ENCODE assay signal across 11 cellular contexts in the genomic region with DNA sequence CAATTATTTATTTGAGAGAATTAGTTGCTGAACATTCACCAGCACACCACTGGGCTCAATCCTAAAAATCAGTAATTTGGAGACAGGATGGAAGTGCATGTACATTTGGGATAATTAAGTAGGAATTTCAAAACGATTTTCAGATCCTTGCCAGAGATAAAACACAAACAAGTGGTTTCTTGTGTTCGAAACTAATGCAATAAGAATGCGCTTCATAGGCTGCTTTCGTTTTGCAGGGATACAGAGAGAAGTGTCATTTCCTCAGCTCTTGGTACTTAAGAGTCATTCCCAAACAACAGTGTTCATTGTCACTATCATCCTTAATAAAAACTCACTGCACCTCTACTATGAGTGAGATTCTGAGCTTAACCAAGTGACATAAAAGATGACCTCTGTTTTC. TPM values are rescaled to one million over a fixed set of nuclear protein-coding genes. Genes with fewer than 3 reads are reported as not detected.
DNase-seq lines count a peak whose midpoint lies in the region; ATAC-seq and TF ChIP-seq lines count a peak whose summit lies in the region.
"Had no signal": no experiment of that assay in that cellular context is flagged by ENCODE, and none has a peak within 500 bp of the region (broad histone marks: within the 10 kb centered on the region; RNA-seq: fewer than 3 reads in every experiment).

No MANE protein-coding gene starts in this region.

- H3K27me3 ChIP-seq in RWPE2 (ENCODE audit: insufficient read depth, poor library complexity, severe bottlenecking) (no peaks in the 10 kb centered on the region), fibroblast of lung (ENCODE audit: control insufficient read depth, insufficient read depth, low read length) (no peaks in the 10 kb centered on the region)

- intact Hi-C loops in sciatic nerve (cut with DNase I) = no loop called here

- TF ChIP-seq CTCF in RWPE2 (IDR thresholded peaks at IDR 0.05; ENCODE audit: poor library complexity, severe bottlenecking) (no peak), fibroblast of lung (conservative IDR thresholded peaks at IDR 0.05 in 1 of 2, IDR thresholded peaks at IDR 0.05 in 1 of 2; ENCODE audit: low read depth in 1 of 2, low read length in 2 of 2) (no peak)

- H3K4me2 ChIP-seq in fibroblast of lung (ENCODE audit: extremely low read depth, insufficient read depth, low read length) = peak overlapping the region; percentile 81

- H3K4me1 ChIP-seq in RWPE2 (ENCODE audit: insufficient read depth, poor library complexity, severe bottlenecking) (peaks cover 9% of the 10 kb centered on the region), fibroblast of lung (ENCODE audit: control insufficient read depth, extremely low read depth, insufficient read depth, low read length) (peaks cover 15% of the 10 kb centered on the region)

- no peak overlapping the region for H3K9ac ChIP-seq in fibroblast of lung (ENCODE audit: insufficient read depth, low read length)

- H4K20me1 ChIP-seq in fibroblast of lung (ENCODE audit: control insufficient read depth, extremely low read depth, insufficient read depth, low read length) = no peaks in the 10 kb centered on the region

- H2AFZ ChIP-seq in fibroblast of lung (ENCODE audit: low read length) = no peak overlapping the region

- no peak overlapping the region for H3K27ac ChIP-seq in RWPE2 (ENCODE audit: poor library complexity, severe bottlenecking)
- H3K27ac ChIP-seq in fibroblast of lung (ENCODE audit: insufficient read depth, low read length) = peak overlapping the region; percentile 27
- H3K27ac ChIP-seq: SK-N-MC had no signal

- H3K36me3 ChIP-seq in RWPE2 (ENCODE audit: low read depth) = no peaks in the 10 kb centered on the region
- H3K36me3 ChIP-seq in fibroblast of lung (ENCODE audit: control insufficient read depth, insufficient read depth, low read length) = no peaks in the 10 kb centered on the region

- no peaks in the 10 kb centered on the region for H3K9me3 ChIP-seq in RWPE2 (ENCODE audit: severe bottlenecking)
- no peaks in the 10 kb centered on the region for H3K9me3 ChIP-seq in fibroblast of lung (ENCODE audit: control insufficient read depth, insufficient read depth, low read depth, low read length)

- DNase-seq in GM04504 (ENCODE audit: low read depth) (peak; percentile 68), RWPE2 (ENCODE audit: low spot score) (no peak), fibroblast of lung (ENCODE audit: low read depth in 2 of 2) (peak; percentile 88 to 90), sciatic nerve (ENCODE audit: low spot score) (no peak), DMS79 treated with DMSO at 0.1 percent for 48 hours (lab: John Stamatoyannopoulos, UW) (no peak), GM19238 (ENCODE audit: insufficient read length, low spot score) (no peak)
- DNase-seq: activated naive CD4-positive, alpha-beta T cell treated with anti-CD3 and anti-CD28 coated beads, Interleukin-2, amount 50 U/mL, for 16 hours; NCI-H510A had no signal

- no peak overlapping the region for H3K4me3 ChIP-seq in RWPE2 (ENCODE audit: severe bottlenecking)
- peak overlapping the region in 2 of 4 experiments; percentile 4 to 22 for H3K4me3 ChIP-seq in fibroblast of lung (replicated peaks in 1 of 4; ENCODE audit: control extremely low read depth in 1 of 4, insufficient read depth in 1 of 4, low read depth in 3 of 4, low read length in 4 of 4)
- H3K4me3 ChIP-seq: SK-N-MC had no signal

- ATAC-seq in RWPE2 (ENCODE audit: low read depth) (peak; percentile 76), sciatic nerve (peak; percentile 57), GM18873 (IDR thresholded peaks at IDR 0.05; ENCODE audit: low FRiP score, unreplicated experiment) (no peak), GM21825 (IDR thresholded peaks at IDR 0.05; ENCODE audit: unreplicated experiment) (no peak)

- no peaks in the 10 kb centered on the region for H3K79me2 ChIP-seq in fibroblast of lung (ENCODE audit: control insufficient read depth, insufficient read depth, low read length)

RNA-seq across cellular contexts. Expression of a gene that starts 20.6 kb away (rescaled TPM):
- 39.3 and 63.9 TPM in 2 replicates for total RNA-seq in fibroblast of lung
- polyA plus RNA-seq in fibroblast of lung = 16.4 and 17.5 TPM in 2 replicates
- polyA plus RNA-seq in fibroblast of lung (2012) = 13.9 and 15.9 TPM in 2 replicates
- 16.4 and 20.7 TPM in 2 replicates for polyA minus RNA-seq in fibroblast of lung (ENCODE audit: low replicate concordance)
- 57.6 TPM for total RNA-seq in sciatic nerve

Comparison
In these comparisons a context has a peak if more than half of its experiments do, and no peak if none do; other contexts are left out.
1. DNase-seq: peak in GM04504 (single experiment) and fibroblast of lung (2 of 2); none in RWPE2 (single experiment), sciatic nerve (single experiment), DMS79 treated with DMSO at 0.1 percent for 48 hours (single experiment) and GM19238 (single experiment).
2. ATAC-seq: peak in RWPE2 (single experiment) and sciatic nerve (single experiment); none in GM18873 (single experiment) and GM21825 (single experiment).